Comparison of ENCODE assay signal across 7 cellular contexts in the genomic region with DNA sequence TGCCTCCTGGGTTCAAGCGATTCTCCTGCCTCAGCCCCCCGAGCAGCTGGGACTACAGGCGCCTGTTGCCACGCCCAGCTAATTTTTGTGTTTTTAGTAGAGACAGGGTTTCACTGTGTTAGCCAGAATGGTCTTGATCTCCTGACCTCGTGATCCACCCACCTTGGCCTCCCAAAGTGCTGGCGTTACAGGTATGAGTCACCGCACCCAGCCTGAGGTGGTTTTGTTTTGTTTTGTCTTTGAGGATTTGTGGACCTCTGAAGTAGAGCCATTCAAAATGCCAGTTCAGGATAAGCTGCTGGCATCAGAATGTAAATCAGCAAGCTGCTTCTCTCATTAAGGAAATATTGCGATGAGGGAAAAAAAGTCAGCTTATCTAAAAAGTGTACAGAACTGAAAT. TPM values are rescaled to one million over a fixed set of nuclear protein-coding genes. Genes with fewer than 3 reads are reported as not detected.
A peak's percentile ranks its signal among the peaks of the same experiment; 100 is the strongest.
DNase-seq lines count a peak whose midpoint lies in the region; ATAC-seq, FAIRE-seq and TF ChIP-seq lines count a peak whose summit lies in the region.
"Not testable (repeated sequence)": the region's sequence is repeated elsewhere in the genome, so short reads cannot be mapped to it uniquely, and the experiment has no call there.

No MANE protein-coding gene starts in this region.

- peak; percentile 61 for ATAC-seq in activated CD4-positive, alpha-beta T cell treated with anti-CD3 and anti-CD28 coated beads for 36 hours
- ATAC-seq in activated T-helper 17 cell treated with anti-CD3 and anti-CD28 coated beads, Interleukin-2, amount 50 U/mL, for 72 hours (replicated peaks): peak; percentile 87
- ATAC-seq in stimulated activated effector memory CD8-positive, alpha-beta T cell treated with anti-CD3 and anti-CD28 coated beads, Interleukin-12 subunit alpha, Interleukin-12 subunit beta, amount 100 ng/mL, for 72 hours: peak; percentile 60

- H3K9me3 ChIP-seq in GM23248 (ENCODE audit: low read depth): not testable (repeated sequence)

- in situ Hi-C loops in GM23248 (cut with MboI): not testable (repeated sequence)

- not testable (repeated sequence) for H3K4me3 Mint-ChIP-seq in activated CD4-positive, alpha-beta T cell treated with anti-CD3 and anti-CD28 coated beads for 36 hours; stimulated activated effector memory CD8-positive, alpha-beta T cell treated with anti-CD3 and anti-CD28 coated beads, Interleukin-12 subunit alpha, Interleukin-12 subunit beta, amount 100 ng/mL, for 72 hours
- H3K4me3 Mint-ChIP-seq in activated T-helper 17 cell treated with anti-CD3 and anti-CD28 coated beads, Interleukin-2, amount 50 U/mL, for 72 hours: peak overlapping the region; percentile 27

- not testable (repeated sequence) for H3K9ac ChIP-seq in GM23248

- H3K9me2 ChIP-seq in GM23248 (ENCODE audit: insufficient read depth): not testable (repeated sequence)

- H3K27ac Mint-ChIP-seq in activated CD4-positive, alpha-beta T cell treated with anti-CD3 and anti-CD28 coated beads for 36 hours; activated T-helper 17 cell treated with anti-CD3 and anti-CD28 coated beads, Interleukin-2, amount 50 U/mL, for 72 hours; stimulated activated effector memory CD8-positive, alpha-beta T cell treated with anti-CD3 and anti-CD28 coated beads, Interleukin-12 subunit alpha, Interleukin-12 subunit beta, amount 100 ng/mL, for 72 hours: not testable (repeated sequence)

- intact Hi-C loops in activated CD4-positive, alpha-beta T cell treated with anti-CD3 and anti-CD28 coated beads for 36 hours (cut with DNase I, micrococcal nuclease): not testable (repeated sequence)

- WGBS in GM23248 (ENCODE audit: low coverage in 1 of 2, low lambda C conversion rate in 2 of 2, missing lambda C conversion rate in 2 of 2), 2 experiments: 85 to 89% methylated on average over 8 of the region's 8 CpGs

- H4K20me1 ChIP-seq in GM23248 (ENCODE audit: insufficient read depth): not testable (repeated sequence)

- DNase-seq in GM23248: peak; percentile 3
- peak; percentile 55 for DNase-seq in NCI-H69 (lab: John Stamatoyannopoulos, UW)
- DNase-seq in activated CD4-positive, alpha-beta T cell treated with anti-CD3 and anti-CD28 coated beads for 36 hours: peak; percentile 56
- DNase-seq in bronchial epithelial cell (ENCODE audit: low read depth): peak; percentile 69
- DNase-seq in kidney glomerular epithelial cell (lab: John Stamatoyannopoulos, UW): peak; percentile 12
- DNase-seq in stimulated activated effector memory CD8-positive, alpha-beta T cell treated with anti-CD3 and anti-CD28 coated beads, Interleukin-12 subunit alpha, Interleukin-12 subunit beta, amount 100 ng/mL, for 72 hours (ENCODE audit: low spot score in 2 of 2): not testable (repeated sequence)

- not testable (repeated sequence) for H3K27ac ChIP-seq in GM23248

- H3K27me3 ChIP-seq in GM23248 (replicated peaks; ENCODE audit: insufficient read depth); bronchial epithelial cell (ENCODE audit: control insufficient read depth, insufficient read depth, low read length): not testable (repeated sequence)

- FAIRE-seq in bronchial epithelial cell (lab: Jason Lieb, UNC): not testable (repeated sequence)

- H3K4me2 ChIP-seq in GM23248 (ENCODE audit: unreplicated experiment): not testable (repeated sequence)

- H3K4me1 Mint-ChIP-seq in activated CD4-positive, alpha-beta T cell treated with anti-CD3 and anti-CD28 coated beads for 36 hours; activated T-helper 17 cell treated with anti-CD3 and anti-CD28 coated beads, Interleukin-2, amount 50 U/mL, for 72 hours; stimulated activated effector memory CD8-positive, alpha-beta T cell treated with anti-CD3 and anti-CD28 coated beads, Interleukin-12 subunit alpha, Interleukin-12 subunit beta, amount 100 ng/mL, for 72 hours: not testable (repeated sequence)

- CTCF ChIA-PET in activated CD4-positive, alpha-beta T cell treated with anti-CD3 and anti-CD28 coated beads for 36 hours (lab: Charles Lee): interaction anchor here (0.8 to 1.0 kb wide), 2 partner anchors 75 to 99 kb away, joined by 3 to 7 read pairs; partner anchors contain the start of gene ESCO1

- H3F3A ChIP-seq in GM23248 (ENCODE audit: insufficient read depth): not testable (repeated sequence)

- H3K27me3 Mint-ChIP-seq in activated CD4-positive, alpha-beta T cell treated with anti-CD3 and anti-CD28 coated beads for 36 hours; activated T-helper 17 cell treated with anti-CD3 and anti-CD28 coated beads, Interleukin-2, amount 50 U/mL, for 72 hours: not testable (repeated sequence)

- not testable (repeated sequence) for H3K36me3 Mint-ChIP-seq in activated CD4-positive, alpha-beta T cell treated with anti-CD3 and anti-CD28 coated beads for 36 hours (ENCODE audit: low read depth); activated T-helper 17 cell treated with anti-CD3 and anti-CD28 coated beads, Interleukin-2, amount 50 U/mL, for 72 hours (ENCODE audit: low read depth)
- peaks cover 12% of the 10 kb centered on the region for H3K36me3 Mint-ChIP-seq in stimulated activated effector memory CD8-positive, alpha-beta T cell treated with anti-CD3 and anti-CD28 coated beads, Interleukin-12 subunit alpha, Interleukin-12 subunit beta, amount 100 ng/mL, for 72 hours

- H3K36me3 ChIP-seq in GM23248 (ENCODE audit: low read depth); bronchial epithelial cell (ENCODE audit: control insufficient read depth, insufficient read depth, low read length): not testable (repeated sequence)

- not testable (repeated sequence) for H3K4me3 ChIP-seq in GM23248; bronchial epithelial cell (ENCODE audit: low read depth, low read length)

- not testable (repeated sequence) for H2AFZ ChIP-seq in GM23248

- H3K9me3 Mint-ChIP-seq in activated CD4-positive, alpha-beta T cell treated with anti-CD3 and anti-CD28 coated beads for 36 hours (ENCODE audit: low read depth); activated T-helper 17 cell treated with anti-CD3 and anti-CD28 coated beads, Interleukin-2, amount 50 U/mL, for 72 hours; stimulated activated effector memory CD8-positive, alpha-beta T cell treated with anti-CD3 and anti-CD28 coated beads, Interleukin-12 subunit alpha, Interleukin-12 subunit beta, amount 100 ng/mL, for 72 hours: not testable (repeated sequence)

- POLR2A ChIA-PET in activated CD4-positive, alpha-beta T cell treated with anti-CD3 and anti-CD28 coated beads for 36 hours (lab: Charles Lee): not testable (repeated sequence)

- H3K79me2 ChIP-seq in GM23248 (ENCODE audit: insufficient read depth): not testable (repeated sequence)

- H3K4me1 ChIP-seq in GM23248 (ENCODE audit: insufficient read depth): not testable (repeated sequence)

- TF ChIP-seq CTCF in bronchial epithelial cell (IDR thresholded peaks at IDR 0.05; ENCODE audit: insufficient read depth, low read length, severe bottlenecking): not testable (repeated sequence)

RNA-seq across cellular contexts. Expression of gene ABHD3, which starts 29.2 kb away (rescaled TPM):
- 2.3 and 3.4 TPM in 2 replicates for total RNA-seq in GM23248 (2014; rRNA removed; shearing (Covaris generic))
- 3.6 and 4.6 TPM in 2 replicates for polyA plus RNA-seq in GM23248 (2016; fragmentation: Nextera tagmentation; extraction: Ambion mirVana)
- total RNA-seq in activated CD4-positive, alpha-beta T cell treated with anti-CD3 and anti-CD28 coated beads for 36 hours: 10 to 100 TPM; 13.7 to 14.3 TPM
- total RNA-seq in activated T-helper 17 cell treated with anti-CD3 and anti-CD28 coated beads, Interleukin-2, amount 50 U/mL, for 72 hours: 10 to 100 TPM; 28.9 to 48.4 TPM
- 10.5 and 17.3 TPM in 2 replicates for total RNA-seq in bronchial epithelial cell
